Comparison of ENCODE assay signal across 11 cellular contexts in genomic region chr3:9942934-9943690, GRCh38.
"Had no signal": no experiment of that assay in that cellular context is flagged by ENCODE, and none has a peak within 500 bp of the region (broad histone marks: within the 10 kb centered on the region; RNA-seq: fewer than 3 reads in every experiment).

No MANE protein-coding gene starts in this region.

- H3K4me3 Mint-ChIP-seq: activated T-cell treated with anti-CD3 and anti-CD28 coated beads, Interleukin-2, amount 50 U/mL, for 4 hours; immature natural killer cell; natural killer cell; stimulated activated memory B cell treated with anti-CD40 and anti-IgM and Interleukin-4, amounts not matched to agents 10 μg/mL and 1 μg/mL and 100 μg/mL, for 72 hours had no signal

- H3K36me3 Mint-ChIP-seq: natural killer cell had no signal

- ATAC-seq: activated CD4-positive, CD25-positive, alpha-beta regulatory T cell treated with anti-CD3 and anti-CD28 coated beads, Interleukin-2, amount 50 U/mL, for 24 hours; activated T-cell treated with anti-CD3 and anti-CD28 coated beads, Interleukin-2, amount 50 U/mL, for 4 hours; gastrocnemius medialis; heart left ventricle; natural killer cell; stimulated activated memory B cell treated with anti-CD40 and anti-IgM and Interleukin-4, amounts not matched to agents 10 μg/mL and 1 μg/mL and 100 μg/mL, for 72 hours had no signal

- H3K27me3 ChIP-seq: gastrocnemius medialis, heart left ventricle had no signal

- H3K27ac Mint-ChIP-seq: stimulated activated memory B cell treated with anti-CD40 and anti-IgM and Interleukin-4, amounts not matched to agents 10 μg/mL and 1 μg/mL and 100 μg/mL, for 72 hours had no signal

- H3K4me3 ChIP-seq: gastrocnemius medialis, heart left ventricle had no signal

- H3K9me3 Mint-ChIP-seq: activated T-cell treated with anti-CD3 and anti-CD28 coated beads, Interleukin-2, amount 50 U/mL, for 4 hours; immature natural killer cell; natural killer cell; stimulated activated memory B cell treated with anti-CD40 and anti-IgM and Interleukin-4, amounts not matched to agents 10 μg/mL and 1 μg/mL and 100 μg/mL, for 72 hours had no signal

- H3K27me3 Mint-ChIP-seq: stimulated activated memory B cell treated with anti-CD40 and anti-IgM and Interleukin-4, amounts not matched to agents 10 μg/mL and 1 μg/mL and 100 μg/mL, for 72 hours had no signal

- DNase-seq: activated effector memory CD4-positive, alpha-beta T cell treated with anti-CD3 and anti-CD28 coated beads, Interleukin-2, amount 50 U/mL, for 16 hours; activated T-cell treated with anti-CD3 and anti-CD28 coated beads, Interleukin-2, amount 50 U/mL, for 4 hours; erythroblast; gastrocnemius medialis; heart left ventricle; immature natural killer cell; mesenchymal stem cell; natural killer cell; T-helper 9 cell had no signal

- H3K27ac ChIP-seq: gastrocnemius medialis, heart left ventricle had no signal

- H3K9me3 ChIP-seq: gastrocnemius medialis, heart left ventricle had no signal
